8 cellular contexts compared by ENCODE assay signal in genomic region chr5:132457371-132458225, GRCh38. TPM values are rescaled to one million over a fixed set of nuclear protein-coding genes. Genes with fewer than 3 reads are reported as not detected.
DNase-seq lines count a peak whose midpoint lies in the region; TF ChIP-seq lines count a peak whose summit lies in the region.

No MANE protein-coding gene starts in this region.

- WGBS in esophagus, 2 donors: 61% methylated on average over 2 of the region's 2 CpGs

- TF ChIP-seq CTCF in AG09319 (IDR thresholded peaks at IDR 0.05; ENCODE audit: low read depth, low read length): no peak

- no peaks in the 10 kb centered on the region for H3K27me3 ChIP-seq in esophagus (ENCODE audit: control insufficient read depth in 1 of 2, insufficient read depth in 2 of 2, low read length in 2 of 2)
- no peaks in the 10 kb centered on the region for H3K27me3 ChIP-seq in skeletal muscle tissue (ENCODE audit: control insufficient read depth in 3 of 3, insufficient read depth in 3 of 3, low read length in 3 of 3)

- H3K4me3 ChIP-seq in esophagus (ENCODE audit: low read depth in 1 of 2, low read length in 2 of 2) (no peak overlapping the region), skeletal muscle tissue (ENCODE audit: low read length in 3 of 3) (no peak overlapping the region)

- H3K27ac ChIP-seq in esophagus (ENCODE audit: low read depth in 2 of 2, low read length in 1 of 2): peak overlapping the region; percentile 77 to 80
- H3K27ac ChIP-seq in skeletal muscle tissue (ENCODE audit: low read depth, low read length): peak overlapping the region; percentile 68

- H3K4me1 ChIP-seq in esophagus (ENCODE audit: control insufficient read depth in 2 of 2, insufficient read depth in 2 of 2, low read length in 1 of 2) (peaks cover 12 to 18% of the 10 kb centered on the region in 2 donors), skeletal muscle tissue (ENCODE audit: control insufficient read depth in 3 of 3, insufficient read depth in 3 of 3, low read length in 3 of 3) (peaks cover 33 to 53% (median 47%) of the 10 kb centered on the region in 3 donors)

- no peak overlapping the region for H3K9ac ChIP-seq in skeletal muscle tissue (ENCODE audit: low read depth in 1 of 3, low read length in 3 of 3)

- DNase-seq in AG09319 (ENCODE audit: extremely low read depth, low read depth): peak; percentile 74
- DNase-seq in GOT3 (lab: John Stamatoyannopoulos, UW): peak; percentile 60
- DNase-seq in SKM-1 (lab: John Stamatoyannopoulos, UW; ENCODE audit: unreplicated experiment): peak; percentile 88
- no peak for DNase-seq in DMS153 (lab: John Stamatoyannopoulos, UW)
- DNase-seq in DMS114 treated with DMSO at 0.1 percent for 48 hours (lab: John Stamatoyannopoulos, UW; ENCODE audit: unreplicated experiment): no peak
- no peak for DNase-seq in NCI-H2171 treated with DMSO at 0.1 percent for 48 hours (lab: John Stamatoyannopoulos, UW)

- no peaks in the 10 kb centered on the region for H3K9me3 ChIP-seq in esophagus (ENCODE audit: control insufficient read depth in 2 of 2, insufficient read depth in 1 of 2, low read depth in 1 of 2, low read length in 1 of 2)
- no peaks in the 10 kb centered on the region for H3K9me3 ChIP-seq in skeletal muscle tissue (ENCODE audit: control insufficient read depth in 3 of 3, low read length in 3 of 3)

- H3K36me3 ChIP-seq in esophagus (ENCODE audit: control insufficient read depth in 2 of 2, insufficient read depth in 2 of 2, low read length in 1 of 2): peaks cover 0 to 2% of the 10 kb centered on the region in 2 donors
- H3K36me3 ChIP-seq in skeletal muscle tissue (ENCODE audit: control insufficient read depth in 3 of 3, insufficient read depth in 3 of 3, low read length in 3 of 3): peaks cover 9 to 15% (median 11%) of the 10 kb centered on the region in 3 donors

RNA-seq across cellular contexts. Expression of gene IRF1, which starts 33.0 kb away (rescaled TPM):
- 10 to 100 TPM in 1 of 2 donors, 1 to 10 TPM in 1; 7.5 to 14.2 TPM for polyA plus RNA-seq in esophagus
- 5.2 TPM for total RNA-seq in skeletal muscle tissue

Comparison
In these comparisons a context has a peak if more than half of its experiments do, and no peak if none do; other contexts are left out.
1. DNase-seq: peak in AG09319 (single experiment), GOT3 (single experiment) and SKM-1 (single experiment); none in DMS153 (single experiment), DMS114 treated with DMSO at 0.1 percent for 48 hours (single experiment) and NCI-H2171 treated with DMSO at 0.1 percent for 48 hours (single experiment).